In the genomic region with DNA sequence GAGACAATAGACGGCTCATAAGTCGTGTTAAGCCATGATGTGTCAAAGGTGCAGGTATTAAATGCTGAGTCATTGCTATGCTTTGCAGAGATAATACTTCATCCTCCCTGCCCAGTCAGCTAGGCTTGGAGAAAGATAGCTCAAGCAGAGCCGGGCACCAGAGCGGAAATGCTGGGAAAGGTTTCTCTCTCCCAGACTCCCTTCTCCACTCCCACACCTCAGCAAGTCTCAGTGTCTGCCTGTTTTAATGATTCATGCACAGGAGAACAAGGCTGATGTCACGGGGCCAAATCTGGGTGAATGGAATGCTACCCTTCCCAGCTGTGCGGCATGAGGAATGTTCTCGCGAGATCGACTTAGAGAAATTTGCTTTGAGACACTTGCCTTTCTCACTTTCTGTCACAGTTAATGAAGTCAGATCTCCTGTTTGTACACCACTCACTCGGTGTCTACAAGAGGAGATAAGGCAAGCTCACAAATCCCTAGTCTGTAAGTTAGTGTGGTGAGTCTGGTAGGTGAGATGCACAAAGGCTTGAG, we compare ENCODE assay signal across 9 cellular contexts.
DNase-seq lines count a peak whose midpoint lies in the region; ATAC-seq and TF ChIP-seq lines count a peak whose summit lies in the region.
"Had no signal": no experiment of that assay in that cellular context is flagged by ENCODE, and none has a peak within 500 bp of the region (broad histone marks: within the 10 kb centered on the region; RNA-seq: fewer than 3 reads in every experiment).

No MANE protein-coding gene starts in this region.

- intact Hi-C loops in mammary epithelial cell (cut with micrococcal nuclease) (loop anchor here (1.0 to 5.0 kb wide), 3 partner anchors 10 to 91 kb away; no protein-coding TSS in a partner anchor), left lung (cut with DNase I) (no loop called here), colonic mucosa (cut with DNase I) (no loop called here)

- H3K79me2 ChIP-seq in mammary epithelial cell (ENCODE audit: insufficient read depth, low read length), result peaks cover 57% of the 10 kb centered on the region

- peak overlapping the region; percentile 29 for H2AFZ ChIP-seq in mammary epithelial cell (ENCODE audit: low read depth, low read length)

- H3K4me2 ChIP-seq in mammary epithelial cell (ENCODE audit: insufficient read depth, low read depth, low read length), result peak overlapping the region; percentile 40

- no peaks in the 10 kb centered on the region for H3K9me3 Mint-ChIP-seq in endothelial cell (ENCODE audit: unreplicated experiment)

- peak overlapping the region; percentile 57 for H3K27ac ChIP-seq in HUES48 (ENCODE audit: low read depth, low read length)
- H3K27ac ChIP-seq in mammary epithelial cell (ENCODE audit: insufficient read depth, low read depth, low read length), result peak overlapping the region; percentile 85
- H3K27ac ChIP-seq in left lung, result no peak overlapping the region
- H3K27ac ChIP-seq in colonic mucosa, result no peak overlapping the region

- H3K9me3 ChIP-seq in HUES48 (ENCODE audit: control insufficient read depth, insufficient read depth, low read length) (no peaks in the 10 kb centered on the region), mammary epithelial cell (replicated peaks; ENCODE audit: insufficient read depth, low read length) (no peaks in the 10 kb centered on the region), left lung (no peaks in the 10 kb centered on the region), colonic mucosa (no peaks in the 10 kb centered on the region)

- H3K36me3 ChIP-seq in HUES48 (ENCODE audit: control insufficient read depth, insufficient read depth, low read length) (no peaks in the 10 kb centered on the region), mammary epithelial cell (ENCODE audit: insufficient read depth, low read length) (no peaks in the 10 kb centered on the region), left lung (no peaks in the 10 kb centered on the region), colonic mucosa (no peaks in the 10 kb centered on the region)

- no peaks in the 10 kb centered on the region for H3K27me3 Mint-ChIP-seq in endothelial cell (ENCODE audit: unreplicated experiment)

- no peaks in the 10 kb centered on the region for H4K20me1 ChIP-seq in mammary epithelial cell (ENCODE audit: insufficient read depth, low read length)

- WGBS in mammary epithelial cell (ENCODE audit: low coverage, missing lambda C conversion rate), result 16% methylated on average over 10 of the region's 10 CpGs

- DNase-seq in A172 (ENCODE audit: low spot score), result peak; percentile 99
- DNase-seq in mammary epithelial cell, result peak; percentile 98
- no peak for DNase-seq in left lung
- no peak for DNase-seq in stimulated activated CD4-positive, alpha-beta T cell treated with anti-CD3 and anti-CD28 coated beads, Interleukin-12 subunit alpha, Interleukin-12 subunit beta, amount 100 ng/mL, for 4 hours
- no peak for DNase-seq in endothelial cell (ENCODE audit: low spot score)
- DNase-seq in colonic mucosa, result no peak
- DNase-seq: activated CD8-positive, alpha-beta memory T cell treated with anti-CD3 and anti-CD28 coated beads, Interleukin-2, amount 50 U/mL, for 4 hours had no signal

- no peaks in the 10 kb centered on the region for H3K36me3 Mint-ChIP-seq in endothelial cell (ENCODE audit: low read depth, unreplicated experiment)

- ATAC-seq in left lung (peak; percentile 30), GM18511 (IDR thresholded peaks at IDR 0.05; ENCODE audit: unreplicated experiment) (no peak)

- H3K27me3 ChIP-seq in HUES48 (ENCODE audit: control insufficient read depth, insufficient read depth, low read length), result no peaks in the 10 kb centered on the region
- no peaks in the 10 kb centered on the region for H3K27me3 ChIP-seq in mammary epithelial cell (ENCODE audit: insufficient read depth, low read length)
- H3K27me3 ChIP-seq in left lung, result no peaks in the 10 kb centered on the region
- H3K27me3 ChIP-seq in colonic mucosa, result no peaks in the 10 kb centered on the region

- dilution Hi-C loops in mammary epithelial cell (cut with HindIII; ENCODE audit: low sequenced_read_pairs), result loop anchor here (5.0 to 25.0 kb wide), 3 partner anchors 79 to 196 kb away; a partner anchor contains a TSS

- H3K27ac Mint-ChIP-seq in endothelial cell (ENCODE audit: unreplicated experiment), result no peak overlapping the region

- H3K4me1 Mint-ChIP-seq in endothelial cell (ENCODE audit: unreplicated experiment), result peaks cover 37% of the 10 kb centered on the region

- TF ChIP-seq CTCF in mammary epithelial cell (conservative IDR thresholded peaks at IDR 0.05 in 1 of 2, IDR thresholded peaks at IDR 0.05 in 1 of 2; ENCODE audit: extremely low read depth in 1 of 2, insufficient read depth in 1 of 2, low read depth in 1 of 2, low read length in 2 of 2), result no peak
- TF ChIP-seq CTCF in left lung (IDR thresholded peaks at IDR 0.05), result no peak
- TF ChIP-seq CTCF in endothelial cell (IDR thresholded peaks at IDR 0.05; ENCODE audit: unreplicated experiment), result no peak
- TF ChIP-seq CTCF in colonic mucosa (IDR thresholded peaks at IDR 0.05), result no peak

- CTCF ChIA-PET in mammary epithelial cell (lab: Charles Lee; ENCODE audit: low non-redundant PET), result no interaction called here

- H3K9ac ChIP-seq in HUES48 (ENCODE audit: low read depth, low read length) (no peak overlapping the region), mammary epithelial cell (ENCODE audit: insufficient read depth, low read length) (no peak overlapping the region), colonic mucosa (ENCODE audit: low read depth in 2 of 2, low read length in 2 of 2) (no peak overlapping the region)

- in situ Hi-C loops in mammary epithelial cell (cut with MboI; ENCODE audit: low sequenced_read_pairs in 2 of 2), result loop anchor here in 1 of 2 donors (5.0 to 25.0 kb wide), 2 partner anchors 101 to 196 kb away; a partner anchor contains a TSS

- H3K4me1 ChIP-seq in HUES48 (ENCODE audit: control insufficient read depth, insufficient read depth, low read length) (peaks cover 84% of the 10 kb centered on the region), mammary epithelial cell (ENCODE audit: insufficient read depth, low read length) (peaks cover 76% of the 10 kb centered on the region), left lung (peaks cover 0 to 17% of the 10 kb centered on the region in 2 donors), colonic mucosa (no peaks in the 10 kb centered on the region)

- H3K4me3 ChIP-seq in HUES48 (ENCODE audit: low read depth, low read length), result no peak overlapping the region
- H3K4me3 ChIP-seq in mammary epithelial cell (replicated peaks in 1 of 3; ENCODE audit: insufficient read depth in 1 of 3, low read depth in 2 of 3, low read length in 3 of 3), result no peak overlapping the region
- H3K4me3 ChIP-seq in left lung, result no peak overlapping the region
- H3K4me3 ChIP-seq in colonic mucosa, result no peak overlapping the region

- H3K4me3 Mint-ChIP-seq in endothelial cell (ENCODE audit: unreplicated experiment), result no peak overlapping the region

- BruUV-seq in mammary epithelial cell (replicated peaks; lab: Mats Ljungman, UMichigan), result no TSS peak

Comparison
In these comparisons a context has a peak if more than half of its experiments do, and no peak if none do; other contexts are left out.
1. DNase-seq: peak in A172 (single experiment) and mammary epithelial cell (single experiment); none in left lung (0 of 2), stimulated activated CD4-positive, alpha-beta T cell treated with anti-CD3 and anti-CD28 coated beads, Interleukin-12 subunit alpha, Interleukin-12 subunit beta, amount 100 ng/mL, for 4 hours (single experiment), endothelial cell (single experiment) and colonic mucosa (single experiment).
2. H3K27ac ChIP-seq: peak in HUES48 (single experiment) and mammary epithelial cell (single experiment); none in left lung (0 of 2) and colonic mucosa (single experiment).